Comparison of ENCODE assay signal across 2 cellular contexts in genomic region chr6:56922645-56923044, GRCh38.
TF ChIP-seq lines count a peak whose summit lies in the region.

No MANE protein-coding gene starts in this region.

TF ChIP-seq in HepG2, 621 proteins besides CTCF, POLR2A, EP300 and RAD21:
- TF ChIP-seq ZNF431 (CRISPR knock-in tag; IDR thresholded peaks at IDR 0.05; ENCODE audit: borderline replicate concordance, low read depth) (no peak), MAFF (IDR thresholded peaks at IDR 0.05; ENCODE audit: low read depth, low read length) (peak; percentile 63; the same call in 1 of the 2 replicates), ZNF12 (CRISPR knock-in tag; IDR thresholded peaks at IDR 0.05) (no peak), MAFK (conservative IDR thresholded peaks at IDR 0.05 in 1 of 2, IDR thresholded peaks at IDR 0.05 in 1 of 2; ENCODE audit: low read length in 2 of 2) (peak; percentile 65 to 67; a peak in 3 of 4 replicates)

TF ChIP-seq in K562, 482 proteins besides CTCF, POLR2A, EP300 and RAD21:
- TF ChIP-seq MAFF (IDR thresholded peaks at IDR 0.05; ENCODE audit: low read length) (0 out of 2 replicates have a peak, but pooled peaks have one; percentile 15), RB1 (IDR thresholded peaks at IDR 0.05; ENCODE audit: low read depth) (no peak), SP1 (CRISPR knock-in tag; IDR thresholded peaks at IDR 0.05) (no peak), C11orf30 (IDR thresholded peaks at IDR 0.05; ENCODE audit: low read depth) (peak; percentile 49; the same call in 1 of the 2 replicates), GATAD2A (IDR thresholded peaks at IDR 0.05) (no peak), XRCC4 (IDR thresholded peaks at IDR 0.05; ENCODE audit: extremely low read depth, insufficient read depth, insufficient read length) (no peak), HIVEP1 (CRISPR knock-in tag; IDR thresholded peaks at IDR 0.05) (no peak), ZNF316 (IDR thresholded peaks at IDR 0.05) (peak; percentile 74), MTA3 (IDR thresholded peaks at IDR 0.05; ENCODE audit: borderline replicate concordance) (no peak), SUPT5H (IDR thresholded peaks at IDR 0.05) (no peak)
- TF ChIP-seq, protein P1, sequence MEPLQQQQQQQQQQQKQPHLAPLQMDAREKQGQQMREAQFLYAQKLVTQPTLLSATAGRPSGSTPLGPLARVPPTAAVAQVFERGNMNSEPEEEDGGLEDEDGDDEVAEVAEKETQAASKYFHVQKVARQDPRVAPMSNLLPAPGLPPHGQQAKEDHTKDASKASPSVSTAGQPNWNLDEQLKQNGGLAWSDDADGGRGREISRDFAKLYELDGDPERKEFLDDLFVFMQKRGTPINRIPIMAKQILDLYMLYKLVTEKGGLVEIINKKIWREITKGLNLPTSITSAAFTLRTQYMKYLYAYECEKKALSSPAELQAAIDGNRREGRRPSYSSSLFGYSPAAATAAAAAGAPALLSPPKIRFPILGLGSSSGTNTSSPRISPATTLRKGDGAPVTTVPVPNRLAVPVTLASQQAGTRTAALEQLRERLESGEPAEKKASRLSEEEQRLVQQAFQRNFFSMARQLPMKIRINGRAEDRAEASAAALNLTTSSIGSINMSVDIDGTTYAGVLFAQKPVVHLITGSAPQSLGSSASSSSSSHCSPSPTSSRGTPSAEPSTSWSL (CRISPR knock-in tag; IDR thresholded peaks at IDR 0.05; ENCODE audit: borderline replicate concordance), result no peak
